In the genomic region with DNA sequence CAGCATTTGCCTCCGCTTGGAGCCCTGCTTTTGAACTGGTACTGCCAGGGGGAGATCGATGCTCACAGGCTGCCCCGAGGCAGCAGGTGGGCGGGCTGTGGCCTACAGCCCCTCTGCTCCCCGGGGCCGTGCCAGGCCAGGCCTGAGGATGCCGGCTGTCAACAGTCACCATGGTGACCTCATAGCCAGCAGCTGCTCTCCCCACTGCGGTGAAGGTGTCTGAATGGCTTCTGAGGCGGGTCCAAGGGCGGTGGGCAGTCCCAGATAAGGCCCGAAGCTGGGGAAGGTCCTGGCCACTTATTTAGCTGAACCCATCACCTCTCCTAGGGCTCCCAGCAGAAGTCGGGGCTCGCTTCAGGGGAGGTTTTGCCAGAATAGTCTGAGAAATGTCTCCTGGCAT, we compare ENCODE assay signal across 13 cellular contexts.
DNase-seq lines count a peak whose midpoint lies in the region; ATAC-seq, FAIRE-seq and TF ChIP-seq lines count a peak whose summit lies in the region.
"Had no signal": no experiment of that assay in that cellular context is flagged by ENCODE, and none has a peak within 500 bp of the region (broad histone marks: within the 10 kb centered on the region; RNA-seq: fewer than 3 reads in every experiment).

No MANE protein-coding gene starts in this region.

- intact Hi-C loops in pancreas (cut with DNase I): no loop called here

- H3K4me3 ChIP-seq in pancreas (no peak overlapping the region), Peyer's patch (no peak overlapping the region)
- H3K4me3 ChIP-seq: GM12878 had no signal

- H3K36me3 ChIP-seq in pancreas (no peaks in the 10 kb centered on the region), Peyer's patch (no peaks in the 10 kb centered on the region)
- H3K36me3 ChIP-seq: thoracic aorta had no signal

- no peak for TF ChIP-seq POLR2A in Peyer's patch (IDR thresholded peaks at IDR 0.05)

- 53 to 63% methylated on average over 13 of the region's 13 CpGs for WGBS in pancreas, 2 donors

- peak; percentile 59 to 77 (median 74) for ATAC-seq in pancreas
- ATAC-seq in HG03159 (IDR thresholded peaks at IDR 0.05; ENCODE audit: unreplicated experiment): no peak
- ATAC-seq: GM12878 had no signal

- FAIRE-seq in pancreas (lab: Jason Lieb, UNC): no peak
- FAIRE-seq: GM12878, keratinocyte had no signal

- peak overlapping the region; percentile 58 to 83 (median 68) for H3K27ac ChIP-seq in pancreas
- no peak overlapping the region for H3K27ac ChIP-seq in Peyer's patch
- H3K27ac ChIP-seq: HL-60 had no signal

- DNase-seq in DMS 273 (lab: John Stamatoyannopoulos, UW; ENCODE audit: unreplicated experiment) (peak; percentile 94), NCI-H1417 (lab: John Stamatoyannopoulos, UW) (peak in 2 of 3 experiments; percentile 68 to 87), astrocyte of the hippocampus (ENCODE audit: low read depth, low spot score) (peak; percentile 71), pancreas (peak in 3 of 6 donors; percentile 61 to 69 (median 66)), NOMO-1 (lab: John Stamatoyannopoulos, UW; ENCODE audit: unreplicated experiment in 2 of 2) (no peak), Peyer's patch (no peak)
- DNase-seq: MM.1S, occipital lobe had no signal

- peaks cover 15 to 24% (median 15%) of the 10 kb centered on the region in 3 donors for H3K4me1 ChIP-seq in pancreas
- H3K4me1 ChIP-seq in Peyer's patch: peaks cover 0 to 11% (median 0%) of the 10 kb centered on the region in 4 donors

- no peaks in the 10 kb centered on the region for H3K9me3 ChIP-seq in pancreas
- H3K9me3 ChIP-seq in Peyer's patch: no peaks in the 10 kb centered on the region
- H3K9me3 ChIP-seq: thoracic aorta had no signal

- TF ChIP-seq CTCF in pancreas (IDR thresholded peaks at IDR 0.05): no peak
- no peak for TF ChIP-seq CTCF in Peyer's patch (IDR thresholded peaks at IDR 0.05)

- no peaks in the 10 kb centered on the region for H3K27me3 ChIP-seq in pancreas
- no peaks in the 10 kb centered on the region for H3K27me3 ChIP-seq in Peyer's patch

Comparison
In these comparisons a context has a peak if more than half of its experiments do, and no peak if none do; other contexts are left out.
1. DNase-seq: peak in DMS 273 (single experiment), NCI-H1417 (2 of 3) and astrocyte of the hippocampus (single experiment); none in NOMO-1 (0 of 2) and Peyer's patch (0 of 3).
2. H3K27ac ChIP-seq: peak in pancreas (4 of 4); none in Peyer's patch (0 of 4).